ENCODE assay signal across 7 cellular contexts in genomic region chr16:67170168-67170947, GRCh38. TPM values are rescaled to one million over a fixed set of nuclear protein-coding genes. Genes with fewer than 3 reads are reported as not detected.
DNase-seq lines count a peak whose midpoint lies in the region; ATAC-seq and TF ChIP-seq lines count a peak whose summit lies in the region.

Gene NOL3 (plus strand): TSS chr16:67170538.

- 0 out of 2 replicates have a peak, but pooled peaks cover 9% of the 10 kb centered on the region for H3K4me1 ChIP-seq in GM23248 (ENCODE audit: insufficient read depth)
- H3K4me1 ChIP-seq in esophagus (ENCODE audit: control insufficient read depth in 2 of 2, insufficient read depth in 2 of 2, low read length in 1 of 2), result peaks cover 9 to 23% of the 10 kb centered on the region in 2 donors
- H3K4me1 ChIP-seq in upper lobe of right lung, result peaks cover 56% of the 10 kb centered on the region

- no peaks in the 10 kb centered on the region for H4K20me1 ChIP-seq in GM23248 (ENCODE audit: insufficient read depth)

- H3K9ac ChIP-seq in GM23248, result peak within 1 kb of the TSS; percentile 86

- peak; percentile 70 for ATAC-seq in upper lobe of right lung

- TF ChIP-seq CTCF in WERI-Rb-1 (IDR thresholded peaks at IDR 0.05; ENCODE audit: low read depth, low read length) (0 out of 2 replicates have a peak, but pooled peaks have one; percentile 20), upper lobe of right lung (IDR thresholded peaks at IDR 0.05) (no peak)

- H3K27ac ChIP-seq in GM23248 (peak within 1 kb of the TSS; percentile 86), WERI-Rb-1 (peak within 1 kb of the TSS; percentile 94), esophagus (ENCODE audit: low read depth in 2 of 2, low read length in 1 of 2) (peak within 1 kb of the TSS; percentile 92 to 95), upper lobe of right lung (peak within 1 kb of the TSS; percentile 93)

- peak; percentile 94 for DNase-seq in GM03348 (ENCODE audit: low spot score)
- peak; percentile 88 for DNase-seq in GM23248
- DNase-seq in NCI-H1105 treated with DMSO at 0.1 percent for 48 hours (lab: John Stamatoyannopoulos, UW), result peak; percentile 53
- peak; percentile 94 for DNase-seq in WERI-Rb-1
- peak; percentile 74 for DNase-seq in mucosa of gallbladder (ENCODE audit: low spot score)
- peak; percentile 94 for DNase-seq in upper lobe of right lung

- H3K79me2 ChIP-seq in GM23248 (ENCODE audit: insufficient read depth), result no peaks in the 10 kb centered on the region

- peak within 1 kb of the TSS; percentile 74 for H3K4me3 ChIP-seq in GM23248
- peak within 1 kb of the TSS; percentile 62 for H3K4me3 ChIP-seq in WERI-Rb-1 (ENCODE audit: low read depth, low read length)
- peak within 1 kb of the TSS; percentile 36 to 43 for H3K4me3 ChIP-seq in esophagus (ENCODE audit: low read depth in 1 of 2, low read length in 2 of 2)
- peak within 1 kb of the TSS; percentile 57 for H3K4me3 ChIP-seq in upper lobe of right lung

- in situ Hi-C loops in GM23248 (cut with MboI), result loop anchor here (25.0 kb wide), 1 partner anchor 208 kb away; the partner anchor contains the start of gene CES3

- peak within 1 kb of the TSS; percentile 87 for H3K4me2 ChIP-seq in GM23248 (ENCODE audit: unreplicated experiment)

- H3F3A ChIP-seq in GM23248 (ENCODE audit: insufficient read depth), result peaks cover 26% of the 10 kb centered on the region

- intact Hi-C loops in upper lobe of right lung (cut with DNase I), result no loop called here

- 2% methylated on average over 35 to 44 of the region's 50 CpGs for WGBS in GM23248 (ENCODE audit: low coverage in 1 of 2, low lambda C conversion rate in 2 of 2, missing lambda C conversion rate in 2 of 2), 2 experiments
- 1 to 3% methylated on average over 29 to 50 of the region's 50 CpGs for WGBS in esophagus, 2 donors

- H3K27me3 ChIP-seq in GM23248 (replicated peaks; ENCODE audit: insufficient read depth) (no peaks in the 10 kb centered on the region), WERI-Rb-1 (ENCODE audit: insufficient read depth, low read depth, severe bottlenecking) (no peaks in the 10 kb centered on the region), esophagus (ENCODE audit: control insufficient read depth in 1 of 2, insufficient read depth in 2 of 2, low read length in 2 of 2) (no peaks in the 10 kb centered on the region), upper lobe of right lung (no peaks in the 10 kb centered on the region)

- no peaks in the 10 kb centered on the region for H3K36me3 ChIP-seq in GM23248 (ENCODE audit: low read depth)
- H3K36me3 ChIP-seq in WERI-Rb-1, result peaks cover 8% of the 10 kb centered on the region
- peaks cover 0 to 3% of the 10 kb centered on the region in 2 donors for H3K36me3 ChIP-seq in esophagus (ENCODE audit: control insufficient read depth in 2 of 2, insufficient read depth in 2 of 2, low read length in 1 of 2)
- no peaks in the 10 kb centered on the region for H3K36me3 ChIP-seq in upper lobe of right lung

- no peaks in the 10 kb centered on the region for H3K9me2 ChIP-seq in GM23248 (ENCODE audit: insufficient read depth)

- no peaks in the 10 kb centered on the region for H3K9me3 ChIP-seq in GM23248 (ENCODE audit: low read depth)
- H3K9me3 ChIP-seq in WERI-Rb-1 (ENCODE audit: severe bottlenecking), result no peaks in the 10 kb centered on the region
- no peaks in the 10 kb centered on the region for H3K9me3 ChIP-seq in esophagus (ENCODE audit: control insufficient read depth in 2 of 2, insufficient read depth in 1 of 2, low read depth in 1 of 2, low read length in 1 of 2)
- no peaks in the 10 kb centered on the region for H3K9me3 ChIP-seq in upper lobe of right lung

- peak within 1 kb of the TSS; percentile 77 for H2AFZ ChIP-seq in GM23248

RNA-seq across cellular contexts. Expression of gene NOL3, which starts in this region (rescaled TPM):
- total RNA-seq in GM23248 (2014; rRNA removed; shearing (Covaris generic)), result 31.0 and 51.1 TPM in 2 replicates
- polyA plus RNA-seq in GM23248 (2016; fragmentation: Nextera tagmentation; extraction: Ambion mirVana), result 20.3 TPM in 2 replicates
- 10 to 100 TPM; 36.7 to 59.0 TPM for polyA plus RNA-seq in esophagus
- total RNA-seq in mucosa of gallbladder, result 79.0 TPM
- 59.7 TPM for total RNA-seq in upper lobe of right lung

Comparison
In these comparisons a context has a peak if more than half of its experiments do, and no peak if none do; other contexts are left out.
1. Peak in every context shown above with its lines: DNase-seq, ATAC-seq, H3K4me3 ChIP-seq and H3K27ac ChIP-seq.